1 cellular context compared by ENCODE assay signal in genomic region chr4:102302762-102303161, GRCh38.
TF ChIP-seq lines count a peak whose summit lies in the region.

No MANE protein-coding gene starts in this region.

TF ChIP-seq in K562, 482 proteins besides CTCF, POLR2A, EP300 and RAD21 (continued from another document):
- TF ChIP-seq TCF7L2 (IDR thresholded peaks at IDR 0.05; ENCODE audit: low read depth, low read length) (no peak), CEBPB (tag; IDR thresholded peaks at IDR 0.05) (no peak), ZNF436 (CRISPR knock-in tag; IDR thresholded peaks at IDR 0.05) (no peak)
- TF ChIP-seq, protein P1, sequence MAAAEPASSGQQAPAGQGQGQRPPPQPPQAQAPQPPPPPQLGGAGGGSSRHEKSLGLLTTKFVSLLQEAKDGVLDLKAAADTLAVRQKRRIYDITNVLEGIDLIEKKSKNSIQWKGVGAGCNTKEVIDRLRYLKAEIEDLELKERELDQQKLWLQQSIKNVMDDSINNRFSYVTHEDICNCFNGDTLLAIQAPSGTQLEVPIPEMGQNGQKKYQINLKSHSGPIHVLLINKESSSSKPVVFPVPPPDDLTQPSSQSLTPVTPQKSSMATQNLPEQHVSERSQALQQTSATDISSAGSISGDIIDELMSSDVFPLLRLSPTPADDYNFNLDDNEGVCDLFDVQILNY (CRISPR knock-in tag; IDR thresholded peaks at IDR 0.05) = no peak
